13 cellular contexts compared by ENCODE assay signal in the genomic region with DNA sequence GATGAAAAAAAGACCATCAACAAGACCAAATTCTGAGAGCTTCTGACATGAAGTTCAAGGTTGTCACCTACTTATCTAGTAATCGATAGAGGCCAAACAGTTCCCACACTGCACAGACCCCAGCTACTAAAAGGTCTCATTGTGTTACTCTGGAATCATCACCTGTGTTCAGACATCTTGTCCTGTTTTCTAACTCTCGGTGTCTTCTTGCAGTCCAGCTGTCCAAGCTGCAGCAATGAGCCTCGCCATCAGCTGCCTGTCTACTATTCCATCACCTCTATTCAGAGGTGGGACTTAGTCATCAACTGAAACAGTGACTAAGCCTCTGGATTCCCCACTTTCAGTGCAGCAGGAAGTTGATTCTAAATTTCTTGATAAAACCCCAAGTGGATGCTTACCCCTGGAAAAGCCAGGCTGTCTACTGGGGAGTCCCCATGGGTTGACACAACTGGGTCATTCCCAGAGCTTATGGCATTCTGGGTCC. TPM values are rescaled to one million over a fixed set of nuclear protein-coding genes. Genes with fewer than 3 reads are reported as not detected.
DNase-seq lines count a peak whose midpoint lies in the region; ATAC-seq and TF ChIP-seq lines count a peak whose summit lies in the region.
"Had no signal": no experiment of that assay in that cellular context is flagged by ENCODE, and none has a peak within 500 bp of the region (broad histone marks: within the 10 kb centered on the region; RNA-seq: fewer than 3 reads in every experiment).

No MANE protein-coding gene starts in this region.

- no peak overlapping the region for H3K27ac Mint-ChIP-seq in activated CD4-positive, alpha-beta T cell treated with anti-CD3 and anti-CD28 coated beads for 36 hours
- H3K27ac Mint-ChIP-seq in nephron progenitor cell = no peak overlapping the region
- H3K27ac Mint-ChIP-seq: brain, H9 had no signal

- CTCF ChIA-PET in activated CD4-positive, alpha-beta T cell treated with anti-CD3 and anti-CD28 coated beads for 36 hours (lab: Charles Lee) = interaction anchor here (0.9 to 1.1 kb wide), 2 partner anchors 8 to 29 kb away, joined by 3 to 4 read pairs; no protein-coding TSS in a partner anchor

- no peaks in the 10 kb centered on the region for H3K36me3 Mint-ChIP-seq in activated CD4-positive, alpha-beta T cell treated with anti-CD3 and anti-CD28 coated beads for 36 hours (ENCODE audit: low read depth)
- H3K36me3 Mint-ChIP-seq in nephron progenitor cell (ENCODE audit: low read depth) = peaks cover 5% of the 10 kb centered on the region
- H3K36me3 Mint-ChIP-seq: brain had no signal

- intact Hi-C loops in activated CD4-positive, alpha-beta T cell treated with anti-CD3 and anti-CD28 coated beads for 36 hours (cut with DNase I, micrococcal nuclease) = loop anchor here in 1 of 2 experiments (1.0 kb wide), 1 partner anchor 55 kb away; a partner anchor contains a TSS

- H3K27me3 Mint-ChIP-seq in activated CD4-positive, alpha-beta T cell treated with anti-CD3 and anti-CD28 coated beads for 36 hours = peaks cover 16% of the 10 kb centered on the region
- peaks cover 13% of the 10 kb centered on the region for H3K27me3 Mint-ChIP-seq in nephron progenitor cell (ENCODE audit: low read depth, poor library complexity)

- TF ChIP-seq CTCF in nephron progenitor cell (IDR thresholded peaks at IDR 0.05) = no peak

- peak; percentile 43 for DNase-seq in activated CD4-positive, alpha-beta T cell treated with anti-CD3 and anti-CD28 coated beads for 36 hours
- no peak for DNase-seq in activated CD4-positive, alpha-beta T cell treated with anti-CD3 and anti-CD28 coated beads, Interleukin-2, amount 50 U/mL, for 1 hour
- peak; percentile 79 for DNase-seq in HT1080 (ENCODE audit: low read depth)
- DNase-seq in amniotic epithelial cell (ENCODE audit: low read depth) = peak; percentile 29
- no peak for DNase-seq in nephron progenitor cell
- DNase-seq in cerebellar cortex (ENCODE audit: low spot score) = no peak
- no peak for DNase-seq in NCI-H510A (lab: John Stamatoyannopoulos, UW)
- DNase-seq: activated CD8-positive, alpha-beta memory T cell treated with anti-CD3 and anti-CD28 coated beads, Interleukin-2, amount 50 U/mL, for 48 hours; DMS 273 treated with DMSO at 0.1 percent for 48 hours; H9; mesendoderm had no signal

- peaks cover 2% of the 10 kb centered on the region for H3K9me3 Mint-ChIP-seq in activated CD4-positive, alpha-beta T cell treated with anti-CD3 and anti-CD28 coated beads for 36 hours (ENCODE audit: low read depth)
- H3K9me3 Mint-ChIP-seq in nephron progenitor cell = peaks cover 9% of the 10 kb centered on the region

- H3K4me3 Mint-ChIP-seq in activated CD4-positive, alpha-beta T cell treated with anti-CD3 and anti-CD28 coated beads for 36 hours = no peak overlapping the region
- peak overlapping the region; percentile 16 for H3K4me3 Mint-ChIP-seq in nephron progenitor cell
- H3K4me3 Mint-ChIP-seq: brain, H9 had no signal

- H3K4me1 Mint-ChIP-seq in activated CD4-positive, alpha-beta T cell treated with anti-CD3 and anti-CD28 coated beads for 36 hours = peaks cover 16% of the 10 kb centered on the region
- peaks cover 66% of the 10 kb centered on the region for H3K4me1 Mint-ChIP-seq in nephron progenitor cell
- H3K4me1 Mint-ChIP-seq: brain had no signal

- ATAC-seq in activated CD4-positive, alpha-beta T cell treated with anti-CD3 and anti-CD28 coated beads for 36 hours = peak; percentile 89
- ATAC-seq in GM21529 (IDR thresholded peaks at IDR 0.05; ENCODE audit: unreplicated experiment) = no peak

- POLR2A ChIA-PET in activated CD4-positive, alpha-beta T cell treated with anti-CD3 and anti-CD28 coated beads for 36 hours (lab: Charles Lee) = no interaction called here

RNA-seq across cellular contexts. Expression of a gene that starts 46.7 kb away (rescaled TPM):
- not detected for total RNA-seq in activated CD4-positive, alpha-beta T cell treated with anti-CD3 and anti-CD28 coated beads for 36 hours
- not detected in 2 replicates for total RNA-seq in HT1080 (2014; rRNA removed; shearing (Covaris generic))
- polyA plus RNA-seq in HT1080 (2015; cell fraction: cytosol; rRNA removed) = 0.02 and 0.05 TPM in 2 replicates
- 0.14 TPM in 1 of 2 replicates, not detected in the other for polyA plus RNA-seq in HT1080 (2015; cell fraction: nucleus; rRNA removed)
- total RNA-seq: H9 had no signal

RNA-seq across cellular contexts. Expression of a gene that starts 54.9 kb away (rescaled TPM):
- total RNA-seq in activated CD4-positive, alpha-beta T cell treated with anti-CD3 and anti-CD28 coated beads for 36 hours = 10 to 100 TPM; 34.6 to 41.7 TPM
- total RNA-seq in HT1080 (2014; rRNA removed; shearing (Covaris generic)) = 24.6 and 29.9 TPM in 2 replicates
- polyA plus RNA-seq in HT1080 (2015; cell fraction: cytosol; rRNA removed) = 21.9 and 24.3 TPM in 2 replicates
- 54.2 and 55.5 TPM in 2 replicates for polyA plus RNA-seq in HT1080 (2015; cell fraction: nucleus; rRNA removed)

Comparison
In these comparisons a context has a peak if more than half of its experiments do, and no peak if none do; other contexts are left out.
1. DNase-seq: peak in activated CD4-positive, alpha-beta T cell treated with anti-CD3 and anti-CD28 coated beads for 36 hours (single experiment), HT1080 (single experiment) and amniotic epithelial cell (single experiment); none in activated CD4-positive, alpha-beta T cell treated with anti-CD3 and anti-CD28 coated beads, Interleukin-2, amount 50 U/mL, for 1 hour (single experiment), nephron progenitor cell (single experiment), cerebellar cortex (single experiment) and NCI-H510A (single experiment).